Comparison of ENCODE assay signal across 19 cellular contexts in the genomic region with DNA sequence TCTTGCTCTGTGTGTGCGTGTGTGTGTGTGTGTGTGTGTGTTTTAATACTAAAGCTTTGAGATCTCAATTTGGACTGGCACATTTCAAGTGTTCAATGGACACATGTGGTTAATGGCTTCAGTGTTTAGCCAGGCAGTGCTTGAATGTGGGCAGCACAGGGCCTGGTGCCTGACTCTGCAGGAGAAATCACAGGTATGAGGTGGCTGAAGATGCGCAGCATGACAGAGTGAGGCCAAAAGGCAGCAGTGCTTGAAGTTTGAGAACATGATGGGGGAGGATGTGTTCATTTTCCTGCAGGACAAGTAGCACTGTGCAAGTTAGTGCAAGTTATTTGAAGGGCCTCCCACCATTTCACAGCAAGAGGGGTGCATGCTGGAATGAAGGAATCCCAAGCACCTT.
DNase-seq lines count a peak whose midpoint lies in the region; ATAC-seq and TF ChIP-seq lines count a peak whose summit lies in the region.
"Had no signal": no experiment of that assay in that cellular context is flagged by ENCODE, and none has a peak within 500 bp of the region (broad histone marks: within the 10 kb centered on the region; RNA-seq: fewer than 3 reads in every experiment).

No MANE protein-coding gene starts in this region.

- TF ChIP-seq CTCF in PC-3 (conservative IDR thresholded peaks at IDR 0.05; ENCODE audit: low read depth, low read length), result no peak
- TF ChIP-seq CTCF in ascending aorta (IDR thresholded peaks at IDR 0.05), result no peak
- TF ChIP-seq CTCF in thoracic aorta (IDR thresholded peaks at IDR 0.05), result no peak
- TF ChIP-seq CTCF in spleen (IDR thresholded peaks at IDR 0.05 in 8 of 11, conservative IDR thresholded peaks at IDR 0.05 in 3 of 11), result no peak

- no peak overlapping the region for H3K9ac ChIP-seq in PC-3 (ENCODE audit: low read length)
- H3K9ac ChIP-seq: SK-N-SH had no signal

- H3K27ac ChIP-seq in PC-3 (ENCODE audit: low read length) (peak overlapping the region; percentile 57), ascending aorta (peak overlapping the region; percentile 82 to 84), thoracic aorta (peak overlapping the region; percentile 36 to 61), spleen (no peak overlapping the region)

- no peak for ATAC-seq in PC-3
- no peak for ATAC-seq in thoracic aorta (ENCODE audit: insufficient number of reproducible peaks, low FRiP score, low read depth)
- no peak for ATAC-seq in HG03442 (IDR thresholded peaks at IDR 0.05; ENCODE audit: unreplicated experiment)
- ATAC-seq in GM21360 (IDR thresholded peaks at IDR 0.05; ENCODE audit: unreplicated experiment), result no peak
- ATAC-seq: CD8-positive, alpha-beta T cell; T-cell had no signal

- DNase-seq in PC-3, result no peak
- no peak for DNase-seq in ascending aorta (ENCODE audit: low spot score in 2 of 2)
- DNase-seq in kidney glomerular epithelial cell (lab: John Stamatoyannopoulos, UW), result peak; percentile 31
- DNase-seq in thoracic aorta (ENCODE audit: low spot score), result no peak
- DNase-seq in spleen, result no peak
- DNase-seq in stimulated activated naive CD4-positive, alpha-beta T cell (lab: John Stamatoyannopoulos, UW), result no peak
- DNase-seq: BE2C; CD8-positive, alpha-beta T cell; GF-D8; GOT3; HFFc6; NCI-H1105 treated with DMSO at 0.1 percent for 48 hours; NCI-H1694 treated with DMSO at 0.1 percent for 48 hours; NCI-H446 treated with DMSO at 0.1 percent for 48 hours; SHP77; SK-N-SH; T-cell had no signal

- 17 to 92% (median 31%) methylated on average over 2 of the region's 2 CpGs for WGBS in spleen, 5 donors

- H3K4me2 ChIP-seq in PC-3 (ENCODE audit: low read length), result peak overlapping the region; percentile 50; the same call in 1 of the 2 replicates
- H3K4me2 ChIP-seq: SK-N-SH had no signal

- H2AFZ ChIP-seq in PC-3 (ENCODE audit: low read length), result no peak overlapping the region

- H3K79me2 ChIP-seq in PC-3 (ENCODE audit: low read length), result no peaks in the 10 kb centered on the region

- H3K9me2 ChIP-seq in PC-3 (replicated peaks; ENCODE audit: low read length), result no peaks in the 10 kb centered on the region
- H3K9me2 ChIP-seq: SK-N-SH had no signal

- H3K27me3 ChIP-seq in PC-3 (ENCODE audit: low read length) (no peaks in the 10 kb centered on the region), ascending aorta (no peaks in the 10 kb centered on the region), thoracic aorta (replicated peaks; ENCODE audit: insufficient read depth) (no peaks in the 10 kb centered on the region), spleen (replicated peaks in 1 of 7) (no peaks in the 10 kb centered on the region)
- H3K27me3 ChIP-seq: BE2C had no signal

- peaks cover 32% of the 10 kb centered on the region for H3K4me1 ChIP-seq in PC-3 (ENCODE audit: insufficient read depth, low read length)
- H3K4me1 ChIP-seq in ascending aorta, result peaks cover 0 to 34% of the 10 kb centered on the region in 2 donors
- peaks cover 6 to 57% of the 10 kb centered on the region in 2 donors for H3K4me1 ChIP-seq in thoracic aorta (ENCODE audit: control insufficient read depth in 1 of 2, low read depth in 2 of 2)
- peaks cover 0 to 21% (median 16%) of the 10 kb centered on the region in 6 donors for H3K4me1 ChIP-seq in spleen

- H3K4me3 ChIP-seq in PC-3 (ENCODE audit: low read length) (no peak overlapping the region), ascending aorta (no peak overlapping the region), thoracic aorta (no peak overlapping the region), spleen (no peak overlapping the region)

- POLR2A ChIA-PET in PC-3 (lab: Charles Lee; ENCODE audit: unreplicated experiment), result no interaction called here

- CTCF ChIA-PET in PC-3 (lab: Charles Lee), result no interaction called here

- H3K9me3 ChIP-seq in PC-3 (ENCODE audit: low read length) (no peaks in the 10 kb centered on the region), ascending aorta (no peaks in the 10 kb centered on the region), thoracic aorta (no peaks in the 10 kb centered on the region), spleen (no peaks in the 10 kb centered on the region)
- H3K9me3 ChIP-seq: BE2C, SK-N-SH had no signal

- TF ChIP-seq POLR2A in spleen (IDR thresholded peaks at IDR 0.05), result no peak

- H3K36me3 ChIP-seq in PC-3 (ENCODE audit: low read depth, low read length) (no peaks in the 10 kb centered on the region), ascending aorta (no peaks in the 10 kb centered on the region), thoracic aorta (no peaks in the 10 kb centered on the region), spleen (no peaks in the 10 kb centered on the region)
- H3K36me3 ChIP-seq: BE2C had no signal

- no peaks in the 10 kb centered on the region for H4K20me1 ChIP-seq in PC-3 (ENCODE audit: low read length)

- no peaks in the 10 kb centered on the region for H3F3A ChIP-seq in PC-3 (ENCODE audit: low read length, unreplicated experiment)

- intact Hi-C loops in PC-3 (cut with micrococcal nuclease), result loop anchor here (10.0 kb wide), 2 partner anchors 223 to 327 kb away; no protein-coding TSS in a partner anchor
- intact Hi-C loops in ascending aorta (cut with DNase I), result loop anchor here (5.0 kb wide), 2 partner anchors 340 to 620 kb away; a partner anchor contains a TSS
- intact Hi-C loops in spleen (cut with DNase I; ENCODE audit: low total_unique reads), result no loop called here

- no TSS peak for BruUV-seq in PC-3 (replicated peaks; lab: Mats Ljungman, UMichigan)

Comparison
In these comparisons a context has a peak if more than half of its experiments do, and no peak if none do; other contexts are left out.
1. H3K27ac ChIP-seq: peak in PC-3 (single experiment), ascending aorta (2 of 2) and thoracic aorta (2 of 2); none in spleen (0 of 8).